Comparison of ENCODE assay signal across 12 cellular contexts in genomic region chr1:95013948-95014574, GRCh38. TPM values are rescaled to one million over a fixed set of nuclear protein-coding genes. Genes with fewer than 3 reads are reported as not detected.
DNase-seq lines count a peak whose midpoint lies in the region; ATAC-seq and TF ChIP-seq lines count a peak whose summit lies in the region.
"Had no signal": no experiment of that assay in that cellular context is flagged by ENCODE, and none has a peak within 500 bp of the region (broad histone marks: within the 10 kb centered on the region; RNA-seq: fewer than 3 reads in every experiment).

No MANE protein-coding gene starts in this region.

- in situ Hi-C loops in transverse colon (cut with MboI; ENCODE audit: low pct_ligation_motif_present in 1 of 4, low pct_unique_long_range_greater_than_20kb in 1 of 4, low sequenced_read_pairs in 3 of 4) = no loop called here

- no peak overlapping the region for H4K91ac ChIP-seq in mesenchymal stem cell (ENCODE audit: low read length)

- H3K4me3 ChIP-seq in mesenchymal stem cell (ENCODE audit: insufficient read depth in 1 of 2, low read depth in 1 of 2, low read length in 2 of 2) (no peak overlapping the region), transverse colon (no peak overlapping the region)

- no peak overlapping the region for H3K27ac ChIP-seq in mesenchymal stem cell (ENCODE audit: low read length, poor library complexity, severe bottlenecking)
- H3K27ac ChIP-seq in transverse colon = peak overlapping the region; percentile 38 to 53 (median 47)

- no peak overlapping the region for H2AK5ac ChIP-seq in mesenchymal stem cell (ENCODE audit: low read length, severe bottlenecking)

- no peaks in the 10 kb centered on the region for H3K9me3 Mint-ChIP-seq in endothelial cell (ENCODE audit: unreplicated experiment)

- H3K27me3 ChIP-seq in mesenchymal stem cell (ENCODE audit: control insufficient read depth in 1 of 2, insufficient read depth in 1 of 2, low read length in 2 of 2) (no peaks in the 10 kb centered on the region), transverse colon (no peaks in the 10 kb centered on the region)

- no peak for ATAC-seq in HG02759 (IDR thresholded peaks at IDR 0.05; ENCODE audit: unreplicated experiment)

- no peak overlapping the region for H3K4me2 ChIP-seq in mesenchymal stem cell (ENCODE audit: low read length, poor library complexity, severe bottlenecking)

- no peak overlapping the region for H2BK120ac ChIP-seq in mesenchymal stem cell (ENCODE audit: low read depth, low read length)

- no peak overlapping the region for H3K18ac ChIP-seq in mesenchymal stem cell (ENCODE audit: low read depth in 1 of 2, low read length in 2 of 2)

- peak overlapping the region; percentile 74 for H3K27ac Mint-ChIP-seq in endothelial cell (ENCODE audit: unreplicated experiment)

- H3K9me3 ChIP-seq in mesenchymal stem cell (ENCODE audit: control insufficient read depth, low read length) (no peaks in the 10 kb centered on the region), transverse colon (no peaks in the 10 kb centered on the region)

- DNase-seq in NCI-H1436 (lab: John Stamatoyannopoulos, UW) (peak; percentile 11), NCI-H1436 treated with DMSO at 0.1 percent for 48 hours (lab: John Stamatoyannopoulos, UW) (no peak), endothelial cell (ENCODE audit: low spot score) (no peak), mesenchymal stem cell (no peak), transverse colon (no peak), germinal center (ENCODE audit: low spot score) (no peak)
- no peak for DNase-seq in stimulated activated CD4-positive, alpha-beta T cell treated with anti-CD3 and anti-CD28 coated beads, Interleukin-2, amount 100 ng/mL, for 48 hours
- DNase-seq: GDM1; GOT3; Kasumi-1; stimulated activated CD4-positive, alpha-beta T cell treated with anti-CD3 and anti-CD28 coated beads, Interleukin-12 subunit alpha, Interleukin-12 subunit beta, amount 100 ng/mL, for 4 hours had no signal

- H3K4ac ChIP-seq in mesenchymal stem cell (ENCODE audit: low read depth in 1 of 2, low read length in 2 of 2) = no peak overlapping the region

- no peak for TF ChIP-seq POLR2A in transverse colon (IDR thresholded peaks at IDR 0.05)

- H3K27me3 Mint-ChIP-seq in endothelial cell (ENCODE audit: unreplicated experiment) = no peaks in the 10 kb centered on the region

- peaks cover 36% of the 10 kb centered on the region for H3K4me1 Mint-ChIP-seq in endothelial cell (ENCODE audit: unreplicated experiment)

- H3K14ac ChIP-seq in mesenchymal stem cell (ENCODE audit: low read length in 2 of 2) = no peak overlapping the region

- no peak overlapping the region for H3K23ac ChIP-seq in mesenchymal stem cell (ENCODE audit: low read length in 2 of 2)

- peaks cover 2% of the 10 kb centered on the region for H3K4me1 ChIP-seq in mesenchymal stem cell (ENCODE audit: control insufficient read depth, insufficient read depth, low read depth, low read length)
- H3K4me1 ChIP-seq in transverse colon = peaks cover 0 to 17% (median 10%) of the 10 kb centered on the region in 4 donors

- no peaks in the 10 kb centered on the region for H3K79me1 ChIP-seq in mesenchymal stem cell (replicated peaks; ENCODE audit: low read length, poor library complexity, severe bottlenecking)

- TF ChIP-seq EP300 in transverse colon (IDR thresholded peaks at IDR 0.05; ENCODE audit: low read depth) = no peak

- no peak overlapping the region for H2AFZ ChIP-seq in mesenchymal stem cell (ENCODE audit: low read depth, low read length)

- H4K8ac ChIP-seq in mesenchymal stem cell (ENCODE audit: low read length) = no peak overlapping the region

- no peak overlapping the region for H2BK15ac ChIP-seq in mesenchymal stem cell (ENCODE audit: low read depth, poor library complexity, severe bottlenecking)

- no peak overlapping the region for H2BK5ac ChIP-seq in mesenchymal stem cell (ENCODE audit: low read depth, low read length, poor library complexity, severe bottlenecking)

- H3K4me3 Mint-ChIP-seq in endothelial cell (ENCODE audit: unreplicated experiment) = no peak overlapping the region

- no peaks in the 10 kb centered on the region for H3K36me3 Mint-ChIP-seq in endothelial cell (ENCODE audit: low read depth, unreplicated experiment)

- no peak overlapping the region for H2BK12ac ChIP-seq in mesenchymal stem cell (ENCODE audit: low read length in 2 of 2)

- 83% methylated on average over 1 of the region's 2 CpGs for WGBS in mesenchymal stem cell
- 67 to 69% methylated on average over 2 of the region's 2 CpGs for whole genome bisulfite sequencing in transverse colon (ENCODE audit: low coverage in 1 of 2), 2 donors

- intact Hi-C loops in transverse colon (cut with DNase I; ENCODE audit: low total_unique reads) = no loop called here

- H3K36me3 ChIP-seq in mesenchymal stem cell (ENCODE audit: control insufficient read depth in 1 of 2, insufficient read depth in 2 of 2, low read depth in 1 of 2, low read length in 2 of 2) = no peaks in the 10 kb centered on the region
- no peaks in the 10 kb centered on the region for H3K36me3 ChIP-seq in transverse colon

- TF ChIP-seq CTCF in endothelial cell (IDR thresholded peaks at IDR 0.05; ENCODE audit: unreplicated experiment) = no peak
- TF ChIP-seq CTCF in transverse colon (IDR thresholded peaks at IDR 0.05) = no peak

- peak overlapping the region; percentile 51 for H3K9ac ChIP-seq in mesenchymal stem cell (ENCODE audit: low read length)

RNA-seq across cellular contexts. Expression of gene ALG14, which starts 58.7 kb away (rescaled TPM):
- 2.2 TPM for total RNA-seq in endothelial cell (ENCODE audit: unreplicated experiment)
- 7.6 TPM for polyA plus RNA-seq in mesenchymal stem cell (2013, experiment 1 of 2)
- polyA plus RNA-seq in mesenchymal stem cell (2013, experiment 2 of 2) = 6.4 TPM
- total RNA-seq in transverse colon = 1 to 10 TPM in 3 of 4 donors, under 1 TPM in 1; 0.40 to 2.3 (median 2.2) TPM
